Comparison of ENCODE assay signal across 1 cellular context in the genomic region with DNA sequence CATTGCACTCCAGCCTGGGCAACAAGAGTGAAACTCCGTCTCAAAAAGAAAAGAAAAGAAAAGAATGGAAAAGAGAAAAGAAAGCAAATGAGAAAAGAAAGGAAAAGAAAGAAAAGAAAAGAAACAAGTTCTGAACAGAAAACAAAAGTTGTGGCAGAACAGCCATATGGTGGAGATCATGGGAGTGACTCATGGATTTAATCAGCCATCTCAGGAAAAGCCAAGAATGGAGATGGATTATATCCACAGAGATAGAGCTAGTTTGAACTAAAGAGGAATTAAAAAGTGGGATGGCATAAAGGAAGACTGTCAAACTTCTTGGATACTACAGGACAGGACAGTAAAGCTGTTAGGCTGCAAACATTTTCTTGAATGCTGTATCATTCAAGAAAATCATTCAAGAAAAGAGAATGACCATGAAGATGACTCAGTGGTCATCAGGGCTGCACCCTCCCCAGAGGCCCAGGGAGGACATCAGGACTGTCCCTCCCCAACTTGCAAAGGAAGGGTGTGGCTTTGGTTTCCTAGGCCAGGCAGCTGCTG.
TF ChIP-seq lines count a peak whose summit lies in the region.

No MANE protein-coding gene starts in this region.

TF ChIP-seq in SK-N-SH, 30 proteins besides CTCF, POLR2A, EP300 and RAD21 (continued from another document):
- TF ChIP-seq, protein P1, sequence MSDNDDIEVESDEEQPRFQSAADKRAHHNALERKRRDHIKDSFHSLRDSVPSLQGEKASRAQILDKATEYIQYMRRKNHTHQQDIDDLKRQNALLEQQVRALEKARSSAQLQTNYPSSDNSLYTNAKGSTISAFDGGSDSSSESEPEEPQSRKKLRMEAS (IDR thresholded peaks at IDR 0.05; ENCODE audit: low read depth), result 0 out of 2 replicates have a peak, but pooled peaks have one; percentile 37
- TF ChIP-seq CHD2 (IDR thresholded peaks at IDR 0.05; ENCODE audit: low read length, partially characterized antibody) (no peak), POLR2AphosphoS5 (IDR thresholded peaks at IDR 0.05; ENCODE audit: low read depth, low read length) (no peak), MXI1 (IDR thresholded peaks at IDR 0.05; ENCODE audit: low read depth, low read length) (no peak), JUND (IDR thresholded peaks at IDR 0.05) (peak; percentile 86), FOXM1 (IDR thresholded peaks at IDR 0.05; ENCODE audit: low read depth) (no peak), MEF2A (IDR thresholded peaks at IDR 0.05; ENCODE audit: borderline replicate concordance, low read depth) (no peak), TAF1 (IDR thresholded peaks at IDR 0.05; ENCODE audit: borderline replicate concordance, low read depth, low read length) (no peak), NRF1 (IDR thresholded peaks at IDR 0.05; ENCODE audit: low read depth, low read length) (no peak), TEAD4 (IDR thresholded peaks at IDR 0.05; ENCODE audit: borderline replicate concordance, insufficient read depth) (no peak), GABPA (IDR thresholded peaks at IDR 0.05; ENCODE audit: low read depth) (no peak), YY1 (IDR thresholded peaks at IDR 0.05; ENCODE audit: low read depth) (peak; percentile 50; the same call in 1 of the 2 replicates), TCF12 (IDR thresholded peaks at IDR 0.05) (peak; percentile 92), NFIC (IDR thresholded peaks at IDR 0.05; ENCODE audit: borderline replicate concordance) (no peak), FOXJ3 (CRISPR knock-in tag; IDR thresholded peaks at IDR 0.05) (no peak)
- TF ChIP-seq, protein P2, sequence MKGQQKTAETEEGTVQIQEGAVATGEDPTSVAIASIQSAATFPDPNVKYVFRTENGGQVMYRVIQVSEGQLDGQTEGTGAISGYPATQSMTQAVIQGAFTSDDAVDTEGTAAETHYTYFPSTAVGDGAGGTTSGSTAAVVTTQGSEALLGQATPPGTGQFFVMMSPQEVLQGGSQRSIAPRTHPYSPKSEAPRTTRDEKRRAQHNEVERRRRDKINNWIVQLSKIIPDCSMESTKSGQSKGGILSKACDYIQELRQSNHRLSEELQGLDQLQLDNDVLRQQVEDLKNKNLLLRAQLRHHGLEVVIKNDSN (IDR thresholded peaks at IDR 0.05; ENCODE audit: borderline replicate concordance, low read depth), result no peak
- TF ChIP-seq, protein P3, sequence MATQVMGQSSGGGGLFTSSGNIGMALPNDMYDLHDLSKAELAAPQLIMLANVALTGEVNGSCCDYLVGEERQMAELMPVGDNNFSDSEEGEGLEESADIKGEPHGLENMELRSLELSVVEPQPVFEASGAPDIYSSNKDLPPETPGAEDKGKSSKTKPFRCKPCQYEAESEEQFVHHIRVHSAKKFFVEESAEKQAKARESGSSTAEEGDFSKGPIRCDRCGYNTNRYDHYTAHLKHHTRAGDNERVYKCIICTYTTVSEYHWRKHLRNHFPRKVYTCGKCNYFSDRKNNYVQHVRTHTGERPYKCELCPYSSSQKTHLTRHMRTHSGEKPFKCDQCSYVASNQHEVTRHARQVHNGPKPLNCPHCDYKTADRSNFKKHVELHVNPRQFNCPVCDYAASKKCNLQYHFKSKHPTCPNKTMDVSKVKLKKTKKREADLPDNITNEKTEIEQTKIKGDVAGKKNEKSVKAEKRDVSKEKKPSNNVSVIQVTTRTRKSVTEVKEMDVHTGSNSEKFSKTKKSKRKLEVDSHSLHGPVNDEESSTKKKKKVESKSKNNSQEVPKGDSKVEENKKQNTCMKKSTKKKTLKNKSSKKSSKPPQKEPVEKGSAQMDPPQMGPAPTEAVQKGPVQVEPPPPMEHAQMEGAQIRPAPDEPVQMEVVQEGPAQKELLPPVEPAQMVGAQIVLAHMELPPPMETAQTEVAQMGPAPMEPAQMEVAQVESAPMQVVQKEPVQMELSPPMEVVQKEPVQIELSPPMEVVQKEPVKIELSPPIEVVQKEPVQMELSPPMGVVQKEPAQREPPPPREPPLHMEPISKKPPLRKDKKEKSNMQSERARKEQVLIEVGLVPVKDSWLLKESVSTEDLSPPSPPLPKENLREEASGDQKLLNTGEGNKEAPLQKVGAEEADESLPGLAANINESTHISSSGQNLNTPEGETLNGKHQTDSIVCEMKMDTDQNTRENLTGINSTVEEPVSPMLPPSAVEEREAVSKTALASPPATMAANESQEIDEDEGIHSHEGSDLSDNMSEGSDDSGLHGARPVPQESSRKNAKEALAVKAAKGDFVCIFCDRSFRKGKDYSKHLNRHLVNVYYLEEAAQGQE (IDR thresholded peaks at IDR 0.05; ENCODE audit: low read depth, low read length), result no peak
